In the genomic region with DNA sequence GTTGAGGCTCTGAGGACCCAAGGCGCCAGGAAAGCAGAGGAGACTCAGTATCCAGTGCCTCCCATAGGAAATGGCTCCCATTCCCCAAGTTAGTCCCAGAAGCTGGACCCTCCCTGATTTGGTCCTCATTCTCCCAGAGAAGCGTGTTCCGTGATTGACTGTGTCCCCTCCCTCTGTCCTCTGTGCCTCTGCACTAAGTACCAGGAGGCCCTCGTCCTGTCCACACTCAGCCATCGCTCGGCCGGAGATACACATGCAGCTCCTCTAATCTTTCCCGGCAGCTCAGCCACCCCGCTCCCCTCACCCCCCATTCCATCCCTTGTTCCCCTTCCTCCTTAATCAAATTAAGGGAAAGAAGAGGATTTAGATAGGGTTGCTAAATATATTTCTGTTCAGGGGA, we compare ENCODE assay signal across 15 cellular contexts. TPM values are rescaled to one million over a fixed set of nuclear protein-coding genes. Genes with fewer than 3 reads are reported as not detected.
DNase-seq lines count a peak whose midpoint lies in the region; TF ChIP-seq lines count a peak whose summit lies in the region.
"Had no signal": no experiment of that assay in that cellular context is flagged by ENCODE, and none has a peak within 500 bp of the region (broad histone marks: within the 10 kb centered on the region; RNA-seq: fewer than 3 reads in every experiment).

No MANE protein-coding gene starts in this region.

- H3K79me2 ChIP-seq in ACC112 (ENCODE audit: control insufficient read depth, insufficient read depth, low read length, unreplicated experiment), result no peaks in the 10 kb centered on the region

- H3K36me3 ChIP-seq in ACC112 (ENCODE audit: insufficient read depth, low read length) (no peaks in the 10 kb centered on the region), adrenal gland (replicated peaks in 1 of 2) (no peaks in the 10 kb centered on the region), left ventricle myocardium inferior (no peaks in the 10 kb centered on the region)

- H3K27me3 ChIP-seq in ACC112 (ENCODE audit: insufficient read depth, low read length), result no peaks in the 10 kb centered on the region
- H3K27me3 ChIP-seq in adrenal gland, result no peaks in the 10 kb centered on the region
- H3K27me3 ChIP-seq in left ventricle myocardium inferior (ENCODE audit: low read depth), result no peaks in the 10 kb centered on the region

- H2AFZ ChIP-seq in ACC112 (ENCODE audit: low read length, unreplicated experiment), result peak overlapping the region; percentile 78

- H3K4me1 ChIP-seq in ACC112 (ENCODE audit: control insufficient read depth, insufficient read depth, low read length, unreplicated experiment), result peaks cover 17% of the 10 kb centered on the region
- H3K4me1 ChIP-seq in adrenal gland (replicated peaks in 1 of 2), result peaks cover 19 to 33% of the 10 kb centered on the region in 2 donors
- peaks cover 78% of the 10 kb centered on the region for H3K4me1 ChIP-seq in left ventricle myocardium inferior

- H3K4me1 Mint-ChIP-seq in activated CD4-positive, alpha-beta memory T cell treated with anti-CD3 and anti-CD28 coated beads, Interleukin-2, amount 10 ng/mL, durations not matched to agents 7 days and 5 days, result no peaks in the 10 kb centered on the region

- POLR2A ChIA-PET in activated CD4-positive, alpha-beta memory T cell treated with anti-CD3 and anti-CD28 coated beads, Interleukin-2, amount 10 ng/mL, durations not matched to agents 7 days and 5 days (lab: Charles Lee), result no interaction called here

- no peaks in the 10 kb centered on the region for H3K9me3 Mint-ChIP-seq in activated CD4-positive, alpha-beta memory T cell treated with anti-CD3 and anti-CD28 coated beads, Interleukin-2, amount 10 ng/mL, durations not matched to agents 7 days and 5 days
- H3K9me3 Mint-ChIP-seq: activated CD8-positive, alpha-beta T cell treated with anti-CD3 and anti-CD28 coated beads for 36 hours; activated T-helper 1 cell treated with anti-CD3 and anti-CD28 coated beads, Interleukin-12 subunit alpha, Interleukin-12 subunit beta, Interleukin-2, Interleukin-4 antibody, amounts not matched to agents 30 ng/mL and 10 ng/mL and 1 ng/mL, durations not matched to agents 14 hours and 24 hours and 36 hours; CD8-positive, alpha-beta T cell; nephron progenitor cell had no signal

- 71 to 80% (median 76%) methylated on average over 8 to 9 of the region's 9 CpGs for WGBS in adrenal gland, 4 donors

- intact Hi-C loops in adrenal gland (cut with DNase I), result no loop called here
- intact Hi-C loops in left ventricle myocardium inferior (cut with micrococcal nuclease), result no loop called here
- intact Hi-C loops in posterior vena cava (cut with DNase I), result no loop called here

- H3K4me3 Mint-ChIP-seq in activated CD4-positive, alpha-beta memory T cell treated with anti-CD3 and anti-CD28 coated beads, Interleukin-2, amount 10 ng/mL, durations not matched to agents 7 days and 5 days, result no peak overlapping the region
- H3K4me3 Mint-ChIP-seq: activated CD8-positive, alpha-beta T cell treated with anti-CD3 and anti-CD28 coated beads for 36 hours; activated T-helper 1 cell treated with anti-CD3 and anti-CD28 coated beads, Interleukin-12 subunit alpha, Interleukin-12 subunit beta, Interleukin-2, Interleukin-4 antibody, amounts not matched to agents 30 ng/mL and 10 ng/mL and 1 ng/mL, durations not matched to agents 14 hours and 24 hours and 36 hours; CD8-positive, alpha-beta T cell; nephron progenitor cell had no signal

- no peak for TF ChIP-seq POLR2A in adrenal gland (IDR thresholded peaks at IDR 0.05)

- DNase-seq in adrenal gland (no peak), left ventricle myocardium inferior (peak; percentile 83), posterior vena cava (ENCODE audit: low spot score) (peak; percentile 61), T-helper 9 cell (no peak), SIG-M5 (lab: John Stamatoyannopoulos, UW) (no peak)
- no peak for DNase-seq in activated CD4-positive, alpha-beta memory T cell treated with anti-CD3 and anti-CD28 coated beads, Interleukin-2, amount 10 ng/mL, durations not matched to agents 7 days and 5 days
- DNase-seq in activated CD8-positive, alpha-beta memory T cell treated with anti-CD3 and anti-CD28 coated beads, Interleukin-2, amount 50 U/mL, for 48 hours, result no peak
- DNase-seq: activated CD8-positive, alpha-beta T cell treated with anti-CD3 and anti-CD28 coated beads for 36 hours; CD8-positive, alpha-beta T cell; Kasumi-1; NCI-H1436; nephron progenitor cell had no signal

- CTCF ChIA-PET in activated CD4-positive, alpha-beta memory T cell treated with anti-CD3 and anti-CD28 coated beads, Interleukin-2, amount 10 ng/mL, durations not matched to agents 7 days and 5 days (lab: Charles Lee), result no interaction called here

- H3K27ac Mint-ChIP-seq in activated CD4-positive, alpha-beta memory T cell treated with anti-CD3 and anti-CD28 coated beads, Interleukin-2, amount 10 ng/mL, durations not matched to agents 7 days and 5 days, result no peak overlapping the region
- H3K27ac Mint-ChIP-seq: activated CD8-positive, alpha-beta T cell treated with anti-CD3 and anti-CD28 coated beads for 36 hours; activated T-helper 1 cell treated with anti-CD3 and anti-CD28 coated beads, Interleukin-12 subunit alpha, Interleukin-12 subunit beta, Interleukin-2, Interleukin-4 antibody, amounts not matched to agents 30 ng/mL and 10 ng/mL and 1 ng/mL, durations not matched to agents 14 hours and 24 hours and 36 hours; CD8-positive, alpha-beta T cell had no signal

- H3K36me3 Mint-ChIP-seq in activated CD4-positive, alpha-beta memory T cell treated with anti-CD3 and anti-CD28 coated beads, Interleukin-2, amount 10 ng/mL, durations not matched to agents 7 days and 5 days (ENCODE audit: low read depth), result no peaks in the 10 kb centered on the region
- H3K36me3 Mint-ChIP-seq: CD8-positive, alpha-beta T cell had no signal

- no peaks in the 10 kb centered on the region for H3K9me3 ChIP-seq in adrenal gland (replicated peaks in 1 of 3)
- no peaks in the 10 kb centered on the region for H3K9me3 ChIP-seq in left ventricle myocardium inferior (replicated peaks)

- H3K4me3 ChIP-seq in ACC112 (ENCODE audit: low read depth, low read length) (0 out of 2 replicates have a peak overlapping the region, but pooled peaks have one; percentile 63), adrenal gland (peak overlapping the region in 1 of 4 donors; percentile 2), left ventricle myocardium inferior (peak overlapping the region; percentile 34)
- H3K4me3 ChIP-seq: SK-N-MC had no signal

- no peaks in the 10 kb centered on the region for H3K27me3 Mint-ChIP-seq in activated CD4-positive, alpha-beta memory T cell treated with anti-CD3 and anti-CD28 coated beads, Interleukin-2, amount 10 ng/mL, durations not matched to agents 7 days and 5 days
- H3K27me3 Mint-ChIP-seq: activated CD8-positive, alpha-beta T cell treated with anti-CD3 and anti-CD28 coated beads for 36 hours had no signal

- TF ChIP-seq CTCF in adrenal gland (IDR thresholded peaks at IDR 0.05), result no peak
- no peak for TF ChIP-seq CTCF in left ventricle myocardium inferior (IDR thresholded peaks at IDR 0.05; ENCODE audit: borderline replicate concordance)

- H3K27ac ChIP-seq in ACC112 (ENCODE audit: low read depth, low read length) (peak overlapping the region; percentile 56), adrenal gland (peak overlapping the region in 4 of 5 donors; percentile 61 to 88 (median 75)), left ventricle myocardium inferior (replicated peaks) (peak overlapping the region; percentile 94)

RNA-seq across cellular contexts. Expression of a gene that starts 28.3 kb away (rescaled TPM):
- 100 to 1,000 TPM in 7 of 8 donors, 10 to 100 TPM in 1; 94.7 to 312 (median 121) TPM for total RNA-seq in adrenal gland
- polyA plus RNA-seq in adrenal gland, result 100 to 1,000 TPM in 1 of 3 donors, 10 to 100 TPM in 2; 20.8 to 198 (median 27.1) TPM
- total RNA-seq in left ventricle myocardium inferior, result 1,955 TPM
- 100 to 1,000 TPM; 222 to 263 TPM for total RNA-seq in posterior vena cava
- total RNA-seq in activated CD4-positive, alpha-beta memory T cell treated with anti-CD3 and anti-CD28 coated beads, Interleukin-2, amount 10 ng/mL, durations not matched to agents 7 days and 5 days, result 100 to 1,000 TPM; 142 TPM

Comparison
In these comparisons a context has a peak if more than half of its experiments do, and no peak if none do; other contexts are left out.
1. DNase-seq: peak in left ventricle myocardium inferior (single experiment) and posterior vena cava (single experiment); none in adrenal gland (0 of 7), T-helper 9 cell (single experiment), activated CD4-positive, alpha-beta memory T cell treated with anti-CD3 and anti-CD28 coated beads, Interleukin-2, amount 10 ng/mL, durations not matched to agents 7 days and 5 days (single experiment), SIG-M5 (single experiment) and activated CD8-positive, alpha-beta memory T cell treated with anti-CD3 and anti-CD28 coated beads, Interleukin-2, amount 50 U/mL, for 48 hours (single experiment).
2. Peak in every context shown above with its lines, with median percentiles within 50 percentile points of each other: H3K27ac ChIP-seq.